9 cellular contexts compared by ENCODE assay signal in genomic region chr20:32820698-32821378, GRCh38. TPM values are rescaled to one million over a fixed set of nuclear protein-coding genes. Genes with fewer than 3 reads are reported as not detected.
DNase-seq lines count a peak whose midpoint lies in the region; ATAC-seq and TF ChIP-seq lines count a peak whose summit lies in the region.
"Had no signal": no experiment of that assay in that cellular context is flagged by ENCODE, and none has a peak within 500 bp of the region (broad histone marks: within the 10 kb centered on the region; RNA-seq: fewer than 3 reads in every experiment).

No MANE protein-coding gene starts in this region.

- peak overlapping the region; percentile 98 for H3K4me3 Mint-ChIP-seq in endothelial cell (ENCODE audit: unreplicated experiment)

- no peaks in the 10 kb centered on the region for H3K9me3 Mint-ChIP-seq in endothelial cell (ENCODE audit: unreplicated experiment)

- BruUV-seq in PC-9 (replicated peaks; lab: Mats Ljungman, UMichigan) = no TSS peak

- CTCF ChIA-PET in PC-9 (lab: Charles Lee) = interaction anchor here (0.7 kb wide), 1 partner anchor 33 kb away, joined by 10 read pairs; no protein-coding TSS in a partner anchor

- H3K27me3 ChIP-seq in DOHH2 (ENCODE audit: control insufficient read depth, low read length) (no peaks in the 10 kb centered on the region), PC-9 (ENCODE audit: insufficient read depth, low read depth) (no peaks in the 10 kb centered on the region), neutrophil (no peaks in the 10 kb centered on the region)

- ATAC-seq in HG02970 (IDR thresholded peaks at IDR 0.05; ENCODE audit: low FRiP score, unreplicated experiment) = no peak

- peaks cover 60% of the 10 kb centered on the region for H3K79me2 ChIP-seq in DOHH2 (ENCODE audit: control insufficient read depth, low read length)
- H3K79me2 ChIP-seq in PC-9 (ENCODE audit: low read depth) = peaks cover 56% of the 10 kb centered on the region

- H3K27ac Mint-ChIP-seq in endothelial cell (ENCODE audit: unreplicated experiment) = peak overlapping the region; percentile 95

- peak overlapping the region; percentile 53 for H3K27ac ChIP-seq in DOHH2 (ENCODE audit: low read depth, low read length)
- peak overlapping the region; percentile 50; the same call in 1 of the 2 replicates for H3K27ac ChIP-seq in PC-9
- peak overlapping the region; percentile 91 for H3K27ac ChIP-seq in neutrophil

- H3K9me3 ChIP-seq in DOHH2 (ENCODE audit: control insufficient read depth, insufficient read depth, low read length) (no peaks in the 10 kb centered on the region), PC-9 (ENCODE audit: insufficient read depth, low read depth) (no peaks in the 10 kb centered on the region), neutrophil (no peaks in the 10 kb centered on the region)

- peak overlapping the region; percentile 81 for H3K4me2 ChIP-seq in DOHH2 (ENCODE audit: low read length)
- H3K4me2 ChIP-seq in PC-9 = peak overlapping the region; percentile 90

- H4K20me1 ChIP-seq in DOHH2 (ENCODE audit: control insufficient read depth, insufficient read depth, low read depth, low read length) (peaks cover 36% of the 10 kb centered on the region), PC-9 (ENCODE audit: insufficient read depth) (peaks cover 52% of the 10 kb centered on the region)

- H3F3A ChIP-seq in DOHH2 (ENCODE audit: control insufficient read depth, insufficient read depth) (no peaks in the 10 kb centered on the region), PC-9 (ENCODE audit: insufficient read depth, low read depth) (no peaks in the 10 kb centered on the region)

- peaks cover 9% of the 10 kb centered on the region for H3K27me3 Mint-ChIP-seq in endothelial cell (ENCODE audit: unreplicated experiment)

- H3K4me3 ChIP-seq in DOHH2 (ENCODE audit: low read length) (peak overlapping the region; percentile 96), PC-9 (peak overlapping the region; percentile 76), neutrophil (ENCODE audit: low read depth in 1 of 2, low read length in 1 of 2) (peak overlapping the region; percentile 77 to 86)

- peaks cover 18% of the 10 kb centered on the region for H3K4me1 Mint-ChIP-seq in endothelial cell (ENCODE audit: unreplicated experiment)

- 0 out of 2 replicates have a peak overlapping the region, but pooled peaks have one; percentile 57 for H2AFZ ChIP-seq in PC-9

- DNase-seq in PC-9 (no peak), endothelial cell (ENCODE audit: low spot score) (no peak), SK-N-DZ (ENCODE audit: low spot score) (no peak), SKM-1 treated with dmso at 0.1 percent for 144 hours (lab: John Stamatoyannopoulos, UW; ENCODE audit: unreplicated experiment) (no peak), SHP77 (lab: John Stamatoyannopoulos, UW) (no peak)

- H3K4me1 ChIP-seq in DOHH2 (ENCODE audit: control insufficient read depth, low read length) = peaks cover 30% of the 10 kb centered on the region
- H3K4me1 ChIP-seq in PC-9 (replicated peaks; ENCODE audit: insufficient read depth) = peaks cover 34% of the 10 kb centered on the region
- H3K4me1 ChIP-seq in neutrophil (ENCODE audit: control insufficient read depth in 1 of 2, insufficient read depth in 1 of 2, low read depth in 1 of 2, low read length in 1 of 2) = peaks cover 44 to 48% of the 10 kb centered on the region in 2 experiments

- TF ChIP-seq CTCF in DOHH2 (IDR thresholded peaks at IDR 0.05; ENCODE audit: low read depth, low read length, poor library complexity, severe bottlenecking) (no peak), PC-9 (conservative IDR thresholded peaks at IDR 0.05) (no peak), endothelial cell (IDR thresholded peaks at IDR 0.05; ENCODE audit: unreplicated experiment) (no peak), neutrophil (IDR thresholded peaks at IDR 0.05) (no peak)

- H3K9me2 ChIP-seq in DOHH2 (replicated peaks; ENCODE audit: control insufficient read depth, low read length) (no peaks in the 10 kb centered on the region), PC-9 (ENCODE audit: insufficient read depth) (no peaks in the 10 kb centered on the region)

- POLR2A ChIA-PET in PC-9 (lab: Charles Lee; ENCODE audit: unreplicated experiment) = no interaction called here

- H3K36me3 ChIP-seq in DOHH2 (ENCODE audit: control insufficient read depth, low read length) (peaks cover 44% of the 10 kb centered on the region), PC-9 (ENCODE audit: low read depth) (no peaks in the 10 kb centered on the region; the same call in 1 of the 2 replicates), neutrophil (no peaks in the 10 kb centered on the region)

- intact Hi-C loops in PC-9 (cut with micrococcal nuclease; ENCODE audit: unreplicated experiment) = no loop called here

- H3K36me3 Mint-ChIP-seq in endothelial cell (ENCODE audit: low read depth, unreplicated experiment) = no peaks in the 10 kb centered on the region

RNA-seq across cellular contexts. Expression of gene MAPRE1, which starts 1.1 kb away (rescaled TPM):
- total RNA-seq in PC-9 (2021) (113 and 154 TPM in 2 replicates), endothelial cell (ENCODE audit: unreplicated experiment) (131 TPM)
- polyA plus RNA-seq in SK-N-DZ (2014; cell fraction: cytosol; rRNA removed) = 233 and 240 TPM in 2 replicates
- 102 and 115 TPM in 2 replicates for polyA plus RNA-seq in SK-N-DZ (2014; cell fraction: nucleus; rRNA removed)

RNA-seq across cellular contexts. Expression of gene EFCAB8, which starts 37.9 kb away (rescaled TPM):
- total RNA-seq in PC-9 (2021) = 1.1 TPM in 1 of 2 replicates, not detected in the other
- total RNA-seq in endothelial cell (ENCODE audit: unreplicated experiment) = 1.1 TPM
- not detected in 2 replicates for polyA plus RNA-seq in SK-N-DZ (2014; cell fraction: cytosol; rRNA removed)
- 0.29 TPM in 1 of 2 replicates, not detected in the other for polyA plus RNA-seq in SK-N-DZ (2014; cell fraction: nucleus; rRNA removed)
- total RNA-seq: M059J had no signal

RNA-seq across cellular contexts. Expression of gene DNMT3B, which starts 58.7 kb away (rescaled TPM):
- total RNA-seq in PC-9 (2021) (5.7 and 8.0 TPM in 2 replicates), endothelial cell (ENCODE audit: unreplicated experiment) (77.9 TPM)
- 19.6 and 22.9 TPM in 2 replicates for polyA plus RNA-seq in SK-N-DZ (2014; cell fraction: cytosol; rRNA removed)
- 25.6 and 33.1 TPM in 2 replicates for polyA plus RNA-seq in SK-N-DZ (2014; cell fraction: nucleus; rRNA removed)
